ENCODE assay signal across 8 cellular contexts in genomic region chr19:33374406-33374703, GRCh38. TPM values are rescaled to one million over a fixed set of nuclear protein-coding genes. Genes with fewer than 3 reads are reported as not detected.
DNase-seq lines count a peak whose midpoint lies in the region; ATAC-seq lines count a peak whose summit lies in the region.

No MANE protein-coding gene starts in this region.

- no peak for DNase-seq in activated T-cell treated with anti-CD3 and anti-CD28 coated beads, Interleukin-2, amount 50 U/mL, for 4 hours
- DNase-seq in activated T-cell treated with anti-CD3 and anti-CD28 coated beads for 4 hours = no peak
- peak; percentile 40 for DNase-seq in RKO (ENCODE audit: low spot score)

- H3K9ac ChIP-seq in mucosa of stomach (ENCODE audit: low read length) = peak overlapping the region; percentile 89

- peak overlapping the region; percentile 89 for H3K4me3 ChIP-seq in mucosa of stomach (ENCODE audit: low read length)

- no peaks in the 10 kb centered on the region for H3K9me3 ChIP-seq in mucosa of stomach (ENCODE audit: control insufficient read depth, low read length)

- peaks cover 30% of the 10 kb centered on the region for H3K4me1 ChIP-seq in mucosa of stomach (ENCODE audit: control insufficient read depth, insufficient read depth, low read length)

- peak overlapping the region; percentile 95 for H3K27ac Mint-ChIP-seq in dendritic cell treated with granulocyte-macrophage colony-stimulating factor and Interleukin-4, amounts not matched to agents 40 ng/mL and 50 ng/mL, for 4 days

- peak overlapping the region; percentile 97 for H3K4me3 Mint-ChIP-seq in activated T-cell treated with anti-CD3 and anti-CD28 coated beads, Interleukin-2, amount 50 U/mL, for 4 hours
- H3K4me3 Mint-ChIP-seq in dendritic cell treated with granulocyte-macrophage colony-stimulating factor and Interleukin-4, amounts not matched to agents 40 ng/mL and 50 ng/mL, for 4 days = peak overlapping the region; percentile 87

- H3K36me3 Mint-ChIP-seq in activated T-cell treated with anti-CD3 and anti-CD28 coated beads, Interleukin-2, amount 50 U/mL, for 4 hours (ENCODE audit: insufficient read depth) = peaks cover 15% of the 10 kb centered on the region
- peaks cover 34% of the 10 kb centered on the region for H3K36me3 Mint-ChIP-seq in dendritic cell treated with granulocyte-macrophage colony-stimulating factor and Interleukin-4, amounts not matched to agents 40 ng/mL and 50 ng/mL, for 4 days (ENCODE audit: low read depth)

- no peaks in the 10 kb centered on the region for H3K27me3 Mint-ChIP-seq in activated T-cell treated with anti-CD3 and anti-CD28 coated beads, Interleukin-2, amount 50 U/mL, for 4 hours (ENCODE audit: low read depth)
- H3K27me3 Mint-ChIP-seq in dendritic cell treated with granulocyte-macrophage colony-stimulating factor and Interleukin-4, amounts not matched to agents 40 ng/mL and 50 ng/mL, for 4 days = no peaks in the 10 kb centered on the region

- H3K27me3 ChIP-seq in mucosa of stomach (ENCODE audit: control insufficient read depth, insufficient read depth, low read length) = no peaks in the 10 kb centered on the region

- no peaks in the 10 kb centered on the region for H3K36me3 ChIP-seq in mucosa of stomach (ENCODE audit: control insufficient read depth, insufficient read depth, low read length)

- no peaks in the 10 kb centered on the region for H3K9me3 Mint-ChIP-seq in activated T-cell treated with anti-CD3 and anti-CD28 coated beads, Interleukin-2, amount 50 U/mL, for 4 hours
- no peaks in the 10 kb centered on the region for H3K9me3 Mint-ChIP-seq in dendritic cell treated with granulocyte-macrophage colony-stimulating factor and Interleukin-4, amounts not matched to agents 40 ng/mL and 50 ng/mL, for 4 days

- ATAC-seq in activated T-cell treated with anti-CD3 and anti-CD28 coated beads, Interleukin-2, amount 50 U/mL, for 4 hours = no peak
- ATAC-seq in HG03175 (IDR thresholded peaks at IDR 0.05; ENCODE audit: unreplicated experiment) (no peak), HG02763 (IDR thresholded peaks at IDR 0.05; ENCODE audit: unreplicated experiment) (no peak), GM19023 (IDR thresholded peaks at IDR 0.05; ENCODE audit: unreplicated experiment) (no peak)

- intact Hi-C loops in dendritic cell treated with granulocyte-macrophage colony-stimulating factor and Interleukin-4, amounts not matched to agents 40 ng/mL and 50 ng/mL, for 4 days (cut with micrococcal nuclease) = loop anchor here (10.0 kb wide), 1 partner anchor 130 kb away; no protein-coding TSS in a partner anchor

- peaks cover 55% of the 10 kb centered on the region for H3K4me1 Mint-ChIP-seq in activated T-cell treated with anti-CD3 and anti-CD28 coated beads, Interleukin-2, amount 50 U/mL, for 4 hours (ENCODE audit: low read depth)
- H3K4me1 Mint-ChIP-seq in dendritic cell treated with granulocyte-macrophage colony-stimulating factor and Interleukin-4, amounts not matched to agents 40 ng/mL and 50 ng/mL, for 4 days (ENCODE audit: low read depth) = peaks cover 61% of the 10 kb centered on the region

RNA-seq across cellular contexts. Expression of gene CEBPG, which starts 0.8 kb away (rescaled TPM):
- 10 to 100 TPM; 28.8 to 32.2 (median 28.8) TPM for total RNA-seq in activated T-cell treated with anti-CD3 and anti-CD28 coated beads, Interleukin-2, amount 50 U/mL, for 4 hours
